In genomic region chr16:10441726-10442125, GRCh38 we compare ENCODE assay signal across 29 cellular contexts.
"Had no signal": no experiment of that assay in that cellular context is flagged by ENCODE, and none has a peak within 500 bp of the region (broad histone marks: within the 10 kb centered on the region; RNA-seq: fewer than 3 reads in every experiment).

No MANE protein-coding gene starts in this region.

- DNase-seq: hypothalamus; immature natural killer cell; kidney; left colon; left lung; lower lobe of right lung; midbrain; mucosa of descending colon; naive thymus-derived CD4-positive, alpha-beta T cell; nucleus accumbens; pancreas; posterior cingulate gyrus; retina; right cardiac atrium; sigmoid colon; small intestine; spleen; stimulated activated CD4-positive, alpha-beta T cell treated with anti-CD3 and anti-CD28 coated beads, Interleukin-4, amount 100 ng/mL, for 24 hours; stimulated activated naive CD4-positive, alpha-beta T cell; tibial artery; trophoblast cell; upper lobe of right lung had no signal

- H3K4me3 ChIP-seq: left lung, lower lobe of right lung, mucosa of descending colon, pancreas, prostate gland, sigmoid colon, spleen, suprapubic skin, thoracic aorta, tibial artery, upper lobe of right lung had no signal

- ATAC-seq: left colon; left lung; lower lobe of right lung; mucosa of descending colon; naive thymus-derived CD4-positive, alpha-beta T cell; natural killer cell treated with Interleukin-12 subunit alpha and Interleukin-12 subunit beta and Interleukin-15 and Interleukin-18, amount 100 ng/mL, for 72 hours; pancreas; right cardiac atrium; stimulated activated effector memory CD8-positive, alpha-beta T cell treated with anti-CD3 and anti-CD28 coated beads, Interleukin-12 subunit alpha, Interleukin-12 subunit beta, amount 100 ng/mL, for 72 hours; upper lobe of right lung had no signal

- FAIRE-seq: islet of Langerhans, kidney, pancreas, small intestine, urothelium cell line had no signal

- H3K9me3 ChIP-seq: pancreas, prostate gland had no signal

- H3K4me1 ChIP-seq: left lung, lower lobe of right lung, pancreas, prostate gland, sigmoid colon, spleen, suprapubic skin, tibial artery, upper lobe of right lung had no signal

- H3K27me3 ChIP-seq: left lung, pancreas, sigmoid colon, spleen, suprapubic skin, tibial artery, upper lobe of right lung had no signal

- H3K27ac ChIP-seq: left lung, lower lobe of right lung, pancreas, prostate gland, sigmoid colon, spleen, suprapubic skin, thoracic aorta, tibial artery, upper lobe of right lung had no signal

- H3K36me3 ChIP-seq: prostate gland had no signal
